ENCODE assay signal across 8 cellular contexts in the genomic region with DNA sequence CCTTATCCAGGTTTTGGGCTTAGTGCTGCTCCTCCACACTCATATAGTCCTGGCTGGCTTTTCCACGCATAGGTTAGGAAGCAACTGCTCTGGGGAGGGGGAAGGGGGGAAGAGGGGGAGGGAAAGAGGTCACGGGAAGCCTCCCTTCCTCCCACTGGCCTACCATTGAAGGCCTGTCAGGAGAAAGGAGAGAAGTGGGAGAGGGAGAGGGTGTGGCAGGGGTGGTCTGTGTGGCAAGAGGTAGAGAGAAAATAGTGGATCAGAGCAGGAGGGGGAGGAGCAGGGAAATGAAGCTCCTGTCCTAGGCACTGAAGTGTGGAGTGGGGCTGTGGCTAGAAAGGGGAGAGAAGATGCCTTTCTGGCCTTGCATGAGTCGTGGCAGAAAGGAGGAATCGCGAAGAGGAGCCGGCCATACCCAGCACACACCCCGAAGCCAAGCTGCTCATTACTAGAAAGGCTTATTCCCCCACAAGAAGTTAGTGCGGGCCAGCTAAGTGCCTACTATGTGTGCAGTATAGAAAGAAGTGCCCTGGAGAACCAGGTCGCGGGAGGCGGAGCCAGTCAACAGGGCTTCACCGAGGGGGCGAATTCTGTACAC. TPM values are rescaled to one million over a fixed set of nuclear protein-coding genes. Genes with fewer than 3 reads are reported as not detected.
DNase-seq lines count a peak whose midpoint lies in the region; ATAC-seq, FAIRE-seq and TF ChIP-seq lines count a peak whose summit lies in the region.

No MANE protein-coding gene starts in this region.

- WGBS in GM12878 (ENCODE audit: insufficient coverage, insufficient replicate concordance, low lambda C conversion rate, missing lambda C conversion rate): 44% methylated on average over 12 of the region's 13 CpGs

- peak overlapping the region; percentile 56 to 78 (median 72); a peak in 14 of 20 replicates for H3K4me3 ChIP-seq in BLaER1 treated with 17β-estradiol and CSF1 and Interleukin-3, amounts not matched to agents 10 nM and 100 nM
- H3K4me3 ChIP-seq in GM12878 (peak overlapping the region; percentile 50; the same call in 1 of the 2 replicates), mucosa of stomach (ENCODE audit: low read length) (no peak overlapping the region)

- H3K36me3 ChIP-seq in BLaER1 treated with 17β-estradiol and CSF1 and Interleukin-3, amounts not matched to agents 10 nM and 100 nM: no peaks in the 10 kb centered on the region
- no peaks in the 10 kb centered on the region for H3K36me3 ChIP-seq in GM12878 (ENCODE audit: control insufficient read depth in 2 of 2, insufficient read depth in 2 of 2, low read length in 1 of 2)
- H3K36me3 ChIP-seq in mucosa of stomach (ENCODE audit: control insufficient read depth, insufficient read depth, low read length): no peaks in the 10 kb centered on the region

- CTCF ChIA-PET in GM12878 (lab: Yijun Ruan, JAX): interaction anchor here (1.1 kb wide), 1 partner anchor 145 kb away, joined by 5 read pairs; no protein-coding TSS in a partner anchor

- no peak for TF ChIP-seq POLR2A in GM12878 (IDR thresholded peaks at IDR 0.05; ENCODE audit: low read depth, low read length)

- SMC1A ChIA-PET in GM12878 (lab: Charles Lee; ENCODE audit: uncharacterized antibody, unreplicated experiment): no interaction called here

- H3K9ac ChIP-seq in BLaER1 treated with 17β-estradiol and CSF1 and Interleukin-3, amounts not matched to agents 10 nM and 100 nM: peak overlapping the region in 9 of 11 experiments; percentile 78 to 88 (median 85); a peak in 15 of 22 replicates
- H3K9ac ChIP-seq in GM12878 (ENCODE audit: control insufficient read depth, insufficient read depth, low read length) (no peak overlapping the region), mucosa of stomach (ENCODE audit: low read length) (peak overlapping the region; percentile 64)

- TF ChIP-seq RAD21 in GM12878 (IDR thresholded peaks at IDR 0.05; ENCODE audit: insufficient read depth, low read depth, low read length): no peak

- intact Hi-C loops in GM12878 (cut with micrococcal nuclease; ENCODE audit: unreplicated experiment): loop anchor here (10.0 kb wide), 2 partner anchors 143 to 467 kb away; a partner anchor contains a TSS

- ATAC-seq in HG03196 (IDR thresholded peaks at IDR 0.05; ENCODE audit: unreplicated experiment) (peak; percentile 3), GM12878 (no peak)

- no peaks in the 10 kb centered on the region; the same call in 1 of the 2 replicates for H3K79me2 ChIP-seq in GM12878 (ENCODE audit: control insufficient read depth, insufficient read depth, low read length)

- in situ Hi-C loops in GM12878 (cut with MboI): no loop called here

- no peak for TF ChIP-seq CTCF in GM12878 (IDR thresholded peaks at IDR 0.05 in 2 of 3, conservative IDR thresholded peaks at IDR 0.05 in 1 of 3; ENCODE audit: control insufficient read depth in 2 of 3, extremely low read depth in 1 of 3, insufficient read depth in 1 of 3, low read depth in 3 of 3, low read length in 3 of 3)

- RAD21 ChIA-PET in GM12878 (lab: Charles Lee; ENCODE audit: unreplicated experiment): interaction anchor here (1.0 to 1.6 kb wide), 2 partner anchors 20 to 144 kb away, joined by 3 to 5 read pairs; no protein-coding TSS in a partner anchor

- H3K4me1 ChIP-seq in BLaER1 treated with 17β-estradiol and CSF1 and Interleukin-3, amounts not matched to agents 10 nM and 100 nM: peaks cover 16 to 40% (median 22%) of the 10 kb centered on the region in 10 experiments
- H3K4me1 ChIP-seq in GM12878 (ENCODE audit: control insufficient read depth, insufficient read depth, low read length): peaks cover 8% of the 10 kb centered on the region
- H3K4me1 ChIP-seq in mucosa of stomach (ENCODE audit: control insufficient read depth, insufficient read depth, low read length): peaks cover 16% of the 10 kb centered on the region

- peak overlapping the region in 9 of 11 experiments; percentile 30 to 92 (median 85); a peak in 15 of 22 replicates for H3K27ac ChIP-seq in BLaER1 treated with 17β-estradiol and CSF1 and Interleukin-3, amounts not matched to agents 10 nM and 100 nM
- H3K27ac ChIP-seq in GM12878 (ENCODE audit: control insufficient read depth, insufficient read depth): peak overlapping the region; percentile 45

- peak overlapping the region; percentile 4 to 67 (median 52); a peak in 17 of 22 replicates for H3K4me2 ChIP-seq in BLaER1 treated with 17β-estradiol and CSF1 and Interleukin-3, amounts not matched to agents 10 nM and 100 nM
- H3K4me2 ChIP-seq in GM12878 (ENCODE audit: control insufficient read depth, insufficient read depth): peak overlapping the region; percentile 77

- peaks cover 17 to 37% (median 30%) of the 10 kb centered on the region in 11 experiments; a peak in 19 of 22 replicates for H4K20me1 ChIP-seq in BLaER1 treated with 17β-estradiol and CSF1 and Interleukin-3, amounts not matched to agents 10 nM and 100 nM
- no peaks in the 10 kb centered on the region for H4K20me1 ChIP-seq in GM12878 (ENCODE audit: control insufficient read depth, insufficient read depth)

- POLR2A ChIA-PET in GM12878 (lab: Charles Lee): interaction anchor here (0.6 to 1.6 kb wide), 2 partner anchors 43 to 297 kb away, joined by 3 to 4 read pairs; no protein-coding TSS in a partner anchor

- BruUV-seq in GM12878 (replicated peaks; lab: Mats Ljungman, UMichigan): no TSS peak

- no peak for TF ChIP-seq EP300 in GM12878 (IDR thresholded peaks at IDR 0.05; ENCODE audit: borderline replicate concordance in 1 of 2, control insufficient read depth in 1 of 2, low read depth in 2 of 2, low read length in 2 of 2)

- H2AFZ ChIP-seq in GM12878 (ENCODE audit: control insufficient read depth, low read depth, low read length): peak overlapping the region; percentile 72

- H3K9me3 ChIP-seq in BLaER1 treated with 17β-estradiol and CSF1 and Interleukin-3, amounts not matched to agents 10 nM and 100 nM (replicated peaks in 1 of 11): peaks cover 0 to 10% (median 0%) of the 10 kb centered on the region in 11 experiments; a peak in 2 of 22 replicates
- no peaks in the 10 kb centered on the region; the same call in 2 of the 3 replicates for H3K9me3 ChIP-seq in GM12878 (replicated peaks; ENCODE audit: control insufficient read depth, insufficient read depth, low read length)
- H3K9me3 ChIP-seq in mucosa of stomach (ENCODE audit: control insufficient read depth, low read length): no peaks in the 10 kb centered on the region

- no peak for DNase-seq in GM12878 (ENCODE audit: low read depth, low spot score)
- DNase-seq in DMS153 (lab: John Stamatoyannopoulos, UW): no peak
- no peak for DNase-seq in activated CD4-positive, CD25-positive, alpha-beta regulatory T cell treated with anti-CD3 and anti-CD28 coated beads, Interleukin-2, amount 50 U/mL, for 72 hours
- DNase-seq in glomerular visceral epithelial cell (ENCODE audit: extremely low spot score): no peak
- DNase-seq in NCI-H345 treated with DMSO at 0.1 percent for 48 hours (lab: John Stamatoyannopoulos, UW; ENCODE audit: unreplicated experiment): no peak

- FAIRE-seq in GM12878 (lab: Jason Lieb, UNC): no peak

- peaks cover 58 to 83% (median 80%) of the 10 kb centered on the region in 11 experiments for H3K27me3 ChIP-seq in BLaER1 treated with 17β-estradiol and CSF1 and Interleukin-3, amounts not matched to agents 10 nM and 100 nM
- H3K27me3 ChIP-seq in GM12878 (replicated peaks in 1 of 2; ENCODE audit: control insufficient read depth in 2 of 2, insufficient read depth in 2 of 2, low read length in 1 of 2) (no peaks in the 10 kb centered on the region), mucosa of stomach (ENCODE audit: control insufficient read depth, insufficient read depth, low read length) (no peaks in the 10 kb centered on the region)

TF ChIP-seq in GM12878, 131 proteins besides CTCF, POLR2A, EP300 and RAD21 (continues in another document):
- TF ChIP-seq, protein P1, sequence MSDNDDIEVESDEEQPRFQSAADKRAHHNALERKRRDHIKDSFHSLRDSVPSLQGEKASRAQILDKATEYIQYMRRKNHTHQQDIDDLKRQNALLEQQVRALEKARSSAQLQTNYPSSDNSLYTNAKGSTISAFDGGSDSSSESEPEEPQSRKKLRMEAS (IDR thresholded peaks at IDR 0.05; ENCODE audit: low read depth, low read length): no peak
- TF ChIP-seq MYC (IDR thresholded peaks at IDR 0.05; ENCODE audit: insufficient read depth, insufficient read length, insufficient replicate concordance, low read length, severe bottlenecking) (peak; percentile 19), HDAC6 (IDR thresholded peaks at IDR 0.05; ENCODE audit: unreplicated experiment) (no peak), BRCA1 (IDR thresholded peaks at IDR 0.05; ENCODE audit: low read depth, low read length) (no peak), RUNX3 (IDR thresholded peaks at IDR 0.05; ENCODE audit: low read length) (no peak)

RNA-seq across cellular contexts. Expression of a gene that starts 1.1 kb away (rescaled TPM):
- total RNA-seq in GM12878 (2013; cell fraction: nucleolus; rRNA removed): 22.8 and 32.5 TPM in 2 replicates
- 8.1 and 11.1 TPM in 2 replicates for total RNA-seq in GM12878 (2014; rRNA removed)
- total RNA-seq in GM12878 (2014; rRNA removed; fragmentation: Illumina TruSeq; extraction: Trizol): 7.2 and 7.8 TPM in 2 replicates
- 16.8 and 18.3 TPM in 2 replicates for total RNA-seq in GM12878 (2021)
- 5.2 TPM for polyA plus RNA-seq in GM12878 (2011; ENCODE audit: low read depth)
- polyA plus RNA-seq in GM12878 (2011; rRNA removed): 5.2 and 6.9 TPM in 2 replicates
- polyA plus RNA-seq in GM12878 (2011; cell fraction: cytosol; rRNA removed): 7.6 and 8.7 TPM in 2 replicates
- 10.8 and 15.1 TPM in 2 replicates for polyA plus RNA-seq in GM12878 (2011; cell fraction: nucleus; rRNA removed)
- 7.4 and 10.6 TPM in 2 replicates for polyA plus RNA-seq in GM12878 (2012)
- polyA plus RNA-seq in GM12878 (2014; fragmentation: Illumina TruSeq; extraction: Trizol): 13.2 and 13.7 TPM in 2 replicates
- 1 to 10 TPM in 1 of 2 experiments, under 1 TPM in 1; 0.61 to 1.2 TPM for polyA plus RNA-seq in GM12878 (2014; fragmentation: Nextera tagmentation; extraction: Ambion mirVana)
- 8.0 and 11.5 TPM in 2 replicates for polyA plus RNA-seq in GM12878 (2014; rRNA removed)
- 1 to 10 TPM; 2.4 to 3.2 TPM for polyA plus RNA-seq in GM12878 (2016; fragmentation: Nextera tagmentation; extraction: Ambion mirVana)
- 8.7 and 12.1 TPM in 2 replicates for polyA minus RNA-seq in GM12878 (2011; rRNA and poly(A)+ RNA removed)
- 6.3 and 10.7 TPM in 2 replicates for polyA minus RNA-seq in GM12878 (2011; cell fraction: cytosol; rRNA and poly(A)+ RNA removed)
- 5.3 and 14.1 TPM in 2 replicates for polyA minus RNA-seq in GM12878 (2011; cell fraction: nucleus; rRNA and poly(A)+ RNA removed)
